ENCODE assay signal across 11 cellular contexts in the genomic region with DNA sequence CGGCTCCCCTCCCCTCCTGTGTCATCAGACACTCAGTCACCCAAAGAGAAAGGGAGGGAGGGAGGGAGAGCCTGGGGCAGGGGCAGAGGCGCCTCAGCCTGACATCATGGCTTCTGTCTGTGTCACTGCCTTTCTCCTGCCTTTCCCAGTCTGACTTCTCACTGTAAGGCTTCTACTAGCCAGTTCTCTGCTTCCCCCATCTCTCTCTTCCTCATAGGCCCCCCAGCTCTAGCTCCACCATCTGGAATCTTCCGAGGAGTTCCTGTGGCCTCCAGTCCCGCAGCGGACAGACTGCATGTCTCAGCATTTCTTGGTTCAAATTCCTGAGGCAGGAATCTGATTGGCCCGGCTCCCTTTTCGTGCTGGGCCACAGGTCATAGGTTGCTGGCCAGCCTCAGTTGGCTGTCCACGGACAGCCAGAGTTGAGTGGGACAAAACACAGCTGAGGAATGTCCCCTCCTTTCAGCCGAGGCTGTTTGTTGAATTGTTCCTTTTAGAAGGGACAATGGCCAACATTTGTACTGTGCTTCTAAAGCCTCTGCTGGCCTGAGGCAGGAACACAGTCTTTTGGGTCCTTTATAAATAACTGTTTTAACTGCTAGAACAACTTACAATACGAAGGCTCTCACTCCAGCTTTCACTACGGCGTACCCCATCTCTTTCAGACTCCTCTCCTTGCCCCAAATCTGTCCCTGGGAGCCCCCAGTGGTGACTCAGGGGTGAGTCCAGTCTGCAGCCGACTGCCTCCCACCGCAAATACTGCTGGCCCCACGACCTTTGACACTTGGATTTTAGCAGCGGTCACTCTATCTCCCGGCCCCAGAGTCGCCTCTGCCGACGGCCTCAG. TPM values are rescaled to one million over a fixed set of nuclear protein-coding genes. Genes with fewer than 3 reads are reported as not detected.
DNase-seq lines count a peak whose midpoint lies in the region; ATAC-seq and TF ChIP-seq lines count a peak whose summit lies in the region.
"Had no signal": no experiment of that assay in that cellular context is flagged by ENCODE, and none has a peak within 500 bp of the region (broad histone marks: within the 10 kb centered on the region; RNA-seq: fewer than 3 reads in every experiment).

No MANE protein-coding gene starts in this region.

- 52 to 62% (median 56%) methylated on average over 18 to 20 of the region's 20 CpGs for WGBS in stomach, 5 donors

- peak overlapping the region; percentile 28 to 35 for H3K27ac ChIP-seq in right atrium auricular region
- H3K27ac ChIP-seq in stomach, result peak overlapping the region in 2 of 5 donors; percentile 4 to 51

- H3K27me3 ChIP-seq in right atrium auricular region (no peaks in the 10 kb centered on the region), stomach (no peaks in the 10 kb centered on the region)

- no peaks in the 10 kb centered on the region for H3K36me3 Mint-ChIP-seq in osteocyte (ENCODE audit: unreplicated experiment)

- no peak for ATAC-seq in GM19023 (IDR thresholded peaks at IDR 0.05; ENCODE audit: unreplicated experiment)

- no peaks in the 10 kb centered on the region for H3K36me3 ChIP-seq in right atrium auricular region
- no peaks in the 10 kb centered on the region for H3K36me3 ChIP-seq in stomach

- no peaks in the 10 kb centered on the region for H3K9me3 Mint-ChIP-seq in osteocyte (ENCODE audit: unreplicated experiment)
- H3K9me3 Mint-ChIP-seq: activated B cell treated with CpG ODN at 0.5 μM for 24 hours; activated T-helper 1 cell treated with anti-CD3 and anti-CD28 coated beads, Interleukin-12 subunit alpha, Interleukin-12 subunit beta, Interleukin-2, Interleukin-4 antibody, amounts not matched to agents 30 ng/mL and 10 ng/mL and 1 ng/mL, durations not matched to agents 14 hours and 24 hours and 36 hours had no signal

- intact Hi-C loops in stomach (cut with DNase I; ENCODE audit: low total_unique reads), result no loop called here

- no peak for TF ChIP-seq EP300 in stomach (IDR thresholded peaks at IDR 0.05)

- in situ Hi-C loops in astrocyte of the cerebellum (cut with HindIII; ENCODE audit: low sequenced_read_pairs), result no loop called here

- H3K4me3 ChIP-seq in astrocyte of the cerebellum (ENCODE audit: low read depth, low read length) (no peak overlapping the region), right atrium auricular region (no peak overlapping the region), stomach (no peak overlapping the region)

- peak; percentile 3 for TF ChIP-seq CTCF in astrocyte of the cerebellum (IDR thresholded peaks at IDR 0.05; ENCODE audit: low read depth, low read length, missing control alignments)
- TF ChIP-seq CTCF in right atrium auricular region (IDR thresholded peaks at IDR 0.05), result no peak
- peak; percentile 9 for TF ChIP-seq CTCF in osteocyte (IDR thresholded peaks at IDR 0.05)
- no peak for TF ChIP-seq CTCF in stomach (IDR thresholded peaks at IDR 0.05)

- peaks cover 16% of the 10 kb centered on the region for H3K27me3 Mint-ChIP-seq in osteocyte (ENCODE audit: unreplicated experiment)
- H3K27me3 Mint-ChIP-seq: activated B cell treated with CpG ODN at 0.5 μM for 24 hours had no signal

- peak; percentile 22 for DNase-seq in GM03348 (ENCODE audit: low spot score)
- DNase-seq in astrocyte of the cerebellum (ENCODE audit: low read depth), result no peak
- no peak for DNase-seq in right atrium auricular region (ENCODE audit: low spot score)
- no peak for DNase-seq in osteocyte (ENCODE audit: extremely low spot score, unreplicated experiment)
- no peak for DNase-seq in DMS 273 treated with DMSO at 0.1 percent for 48 hours (lab: John Stamatoyannopoulos, UW)
- DNase-seq in midbrain (lab: John Stamatoyannopoulos, UW), result no peak
- DNase-seq in stomach, result no peak
- DNase-seq: activated B cell treated with CpG ODN at 0.5 μM for 24 hours, NCI-H345 had no signal

- H3K4me3 Mint-ChIP-seq in osteocyte (ENCODE audit: unreplicated experiment), result no peak overlapping the region
- H3K4me3 Mint-ChIP-seq: activated B cell treated with CpG ODN at 0.5 μM for 24 hours; activated T-helper 1 cell treated with anti-CD3 and anti-CD28 coated beads, Interleukin-12 subunit alpha, Interleukin-12 subunit beta, Interleukin-2, Interleukin-4 antibody, amounts not matched to agents 30 ng/mL and 10 ng/mL and 1 ng/mL, durations not matched to agents 14 hours and 24 hours and 36 hours had no signal

- H3K9me3 ChIP-seq in right atrium auricular region, result no peaks in the 10 kb centered on the region
- H3K9me3 ChIP-seq in stomach, result no peaks in the 10 kb centered on the region

- peaks cover 7% of the 10 kb centered on the region for H3K4me1 Mint-ChIP-seq in osteocyte (ENCODE audit: unreplicated experiment)
- H3K4me1 Mint-ChIP-seq: activated B cell treated with CpG ODN at 0.5 μM for 24 hours had no signal

- no peak overlapping the region for H3K27ac Mint-ChIP-seq in osteocyte (ENCODE audit: unreplicated experiment)
- H3K27ac Mint-ChIP-seq: activated B cell treated with CpG ODN at 0.5 μM for 24 hours; activated T-helper 1 cell treated with anti-CD3 and anti-CD28 coated beads, Interleukin-12 subunit alpha, Interleukin-12 subunit beta, Interleukin-2, Interleukin-4 antibody, amounts not matched to agents 30 ng/mL and 10 ng/mL and 1 ng/mL, durations not matched to agents 14 hours and 24 hours and 36 hours had no signal

- TF ChIP-seq POLR2A in stomach (IDR thresholded peaks at IDR 0.05), result no peak

- H3K4me1 ChIP-seq in right atrium auricular region (peaks cover 0 to 23% of the 10 kb centered on the region in 2 donors), stomach (peaks cover 0 to 11% (median 5%) of the 10 kb centered on the region in 4 donors)

RNA-seq across cellular contexts. Expression of a gene that starts 18.8 kb away (rescaled TPM):
- total RNA-seq in right atrium auricular region (under 1 TPM; 0.12 to 0.63 TPM), osteocyte (not detected in 2 replicates), stomach (1 to 10 TPM in 3 of 5 donors, not detected in 2; 2.5 to 3.9 (median 3.2) TPM)
- 1 to 10 TPM in 1 of 3 donors, under 1 TPM in 2; 0.31 to 1.5 (median 0.60) TPM for polyA plus RNA-seq in stomach
- total RNA-seq: activated B cell treated with CpG ODN at 0.5 μM for 24 hours; activated T-helper 1 cell treated with anti-CD3 and anti-CD28 coated beads, Interleukin-12 subunit alpha, Interleukin-12 subunit beta, Interleukin-2, Interleukin-4 antibody, amounts not matched to agents 30 ng/mL and 10 ng/mL and 1 ng/mL, durations not matched to agents 14 hours and 24 hours and 36 hours had no signal

Comparison
In these comparisons a context has a peak if more than half of its experiments do, and no peak if none do; other contexts are left out.
1. CTCF ChIP-seq: peak in astrocyte of the cerebellum (single experiment) and osteocyte (single experiment); none in right atrium auricular region (0 of 2) and stomach (0 of 7).